ENCODE assay signal across 11 cellular contexts in the genomic region with DNA sequence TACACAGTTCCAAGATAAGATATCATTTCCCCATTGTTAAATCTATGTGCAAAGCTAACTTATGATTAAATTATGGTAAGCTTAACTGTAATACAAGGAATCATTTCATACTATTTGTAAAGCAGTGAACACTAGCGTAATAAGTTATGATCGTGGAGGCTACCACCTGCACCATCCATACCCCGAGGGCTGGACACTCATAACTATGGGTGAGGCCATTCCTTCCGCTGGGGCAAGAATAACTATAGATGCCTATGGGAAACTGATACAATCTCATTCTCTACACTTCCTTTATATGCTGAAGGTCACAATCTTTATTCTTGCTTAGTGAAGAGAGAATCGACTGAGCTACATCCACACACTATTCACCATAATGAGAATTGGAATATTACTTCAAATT.
"Had no signal": no experiment of that assay in that cellular context is flagged by ENCODE, and none has a peak within 500 bp of the region (broad histone marks: within the 10 kb centered on the region; RNA-seq: fewer than 3 reads in every experiment).

No MANE protein-coding gene starts in this region.

- FAIRE-seq: H1, H54 had no signal

- H3K4me1 ChIP-seq: HAP-1 had no signal

- H3K4me3 ChIP-seq: GM23248, GM23338, HAP-1 had no signal

- H3K36me3 ChIP-seq: HAP-1 had no signal

- H3K9ac ChIP-seq: GM23248 had no signal

- H3K4me3 Mint-ChIP-seq: GM23338, H9, HFFc6 had no signal

- H3K4me2 ChIP-seq: GM23338 had no signal

- H3K27ac ChIP-seq: GM23248 had no signal

- H3K9me3 ChIP-seq: HAP-1 had no signal

- H2AFZ ChIP-seq: GM23248, GM23338 had no signal

- H3K9me3 Mint-ChIP-seq: H9 had no signal

- H3K27ac Mint-ChIP-seq: GM23338, H9, HFFc6 had no signal

- ATAC-seq: GM23338, HCT116 had no signal

- DNase-seq: GM23248, GOT3, H7, H9, HCEC 1CT, HFFc6 had no signal
